8 cellular contexts compared by ENCODE assay signal in genomic region chr17:40177275-40177874, GRCh38. TPM values are rescaled to one million over a fixed set of nuclear protein-coding genes. Genes with fewer than 3 reads are reported as not detected.
DNase-seq lines count a peak whose midpoint lies in the region; ATAC-seq and TF ChIP-seq lines count a peak whose summit lies in the region.

A gene with protein sequence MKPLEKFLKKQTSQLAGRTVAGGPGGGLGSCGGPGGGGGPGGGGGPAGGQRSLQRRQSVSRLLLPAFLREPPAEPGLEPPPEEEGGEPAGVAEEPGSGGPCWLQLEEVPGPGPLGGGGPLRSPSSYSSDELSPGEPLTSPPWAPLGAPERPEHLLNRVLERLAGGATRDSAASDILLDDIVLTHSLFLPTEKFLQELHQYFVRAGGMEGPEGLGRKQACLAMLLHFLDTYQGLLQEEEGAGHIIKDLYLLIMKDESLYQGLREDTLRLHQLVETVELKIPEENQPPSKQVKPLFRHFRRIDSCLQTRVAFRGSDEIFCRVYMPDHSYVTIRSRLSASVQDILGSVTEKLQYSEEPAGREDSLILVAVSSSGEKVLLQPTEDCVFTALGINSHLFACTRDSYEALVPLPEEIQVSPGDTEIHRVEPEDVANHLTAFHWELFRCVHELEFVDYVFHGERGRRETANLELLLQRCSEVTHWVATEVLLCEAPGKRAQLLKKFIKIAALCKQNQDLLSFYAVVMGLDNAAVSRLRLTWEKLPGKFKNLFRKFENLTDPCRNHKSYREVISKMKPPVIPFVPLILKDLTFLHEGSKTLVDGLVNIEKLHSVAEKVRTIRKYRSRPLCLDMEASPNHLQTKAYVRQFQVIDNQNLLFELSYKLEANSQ (plus strand): TSS chr17:40177470. CDS start chr17:40177862, 392 bp downstream.

- H3K4me1 ChIP-seq in BLaER1 treated with 17β-estradiol and CSF1 and Interleukin-3, amounts not matched to agents 10 nM and 100 nM, result peaks cover 42 to 55% (median 47%) of the 10 kb centered on the region in 10 experiments
- peaks cover 29% of the 10 kb centered on the region for H3K4me1 ChIP-seq in mucosa of descending colon (ENCODE audit: low read depth)

- peak within 1 kb of the TSS; percentile 59 to 73 (median 63) for H3K4me3 ChIP-seq in BLaER1 treated with 17β-estradiol and CSF1 and Interleukin-3, amounts not matched to agents 10 nM and 100 nM
- H3K4me3 ChIP-seq in H7 (ENCODE audit: insufficient read depth, low read depth, low read length), result peak within 1 kb of the TSS; percentile 67
- H3K4me3 ChIP-seq in mucosa of descending colon, result peak within 1 kb of the TSS; percentile 68

- no peaks in the 10 kb centered on the region for H3K9me3 ChIP-seq in BLaER1 treated with 17β-estradiol and CSF1 and Interleukin-3, amounts not matched to agents 10 nM and 100 nM (replicated peaks in 1 of 11)
- H3K9me3 ChIP-seq in mucosa of descending colon, result no peaks in the 10 kb centered on the region

- DNase-seq in H7, result peak; percentile 98
- DNase-seq in NCI-H69 (lab: John Stamatoyannopoulos, UW), result peak; percentile 87
- DNase-seq in activated T-cell treated with anti-CD3 and anti-CD28 coated beads for 1 hour (ENCODE audit: low read depth), result peak; percentile 77
- peak; percentile 71 for DNase-seq in epidermal melanocyte (ENCODE audit: insufficient read length, low spot score)
- DNase-seq in mucosa of descending colon, result peak; percentile 91 to 93 (median 93)
- peak; percentile 80 to 82 for DNase-seq in stimulated activated CD8-positive, alpha-beta memory T cell treated with anti-CD3 and anti-CD28 coated beads, Interleukin-4, amount 100 ng/mL, for 4 hours (ENCODE audit: low read depth in 2 of 2, low spot score in 1 of 2)

- H4K20me1 ChIP-seq in BLaER1 treated with 17β-estradiol and CSF1 and Interleukin-3, amounts not matched to agents 10 nM and 100 nM, result peaks cover 0 to 57% (median 15%) of the 10 kb centered on the region in 11 experiments; a peak in 13 of 22 replicates

- intact Hi-C loops in mucosa of descending colon (cut with DNase I, micrococcal nuclease), result loop anchor here in 1 of 2 donors (10.0 kb wide), 1 partner anchor 143 kb away; no protein-coding TSS in a partner anchor

- peaks cover 30 to 47% (median 42%) of the 10 kb centered on the region in 11 experiments for H3K36me3 ChIP-seq in BLaER1 treated with 17β-estradiol and CSF1 and Interleukin-3, amounts not matched to agents 10 nM and 100 nM
- H3K36me3 ChIP-seq in H7 (replicated peaks; ENCODE audit: control insufficient read depth, insufficient read depth, low read length) (peaks cover 1% of the 10 kb centered on the region; the same call in 1 of the 2 replicates), mucosa of descending colon (ENCODE audit: low read depth) (no peaks in the 10 kb centered on the region)

- peaks cover 0 to 9% (median 0%) of the 10 kb centered on the region in 11 experiments; a peak in 3 of 22 replicates for H3K27me3 ChIP-seq in BLaER1 treated with 17β-estradiol and CSF1 and Interleukin-3, amounts not matched to agents 10 nM and 100 nM
- H3K27me3 ChIP-seq in H7 (ENCODE audit: control insufficient read depth, insufficient read depth, low read length), result no peaks in the 10 kb centered on the region; the same call in 1 of the 2 replicates

- ATAC-seq in mucosa of descending colon (peak; percentile 68), HG02763 (IDR thresholded peaks at IDR 0.05; ENCODE audit: unreplicated experiment) (no peak)

- H3K4me2 ChIP-seq in BLaER1 treated with 17β-estradiol and CSF1 and Interleukin-3, amounts not matched to agents 10 nM and 100 nM, result peak within 1 kb of the TSS; percentile 96 to 100 (median 99)

- no peak for TF ChIP-seq CTCF in mucosa of descending colon (IDR thresholded peaks at IDR 0.05)

- H3K27ac ChIP-seq in BLaER1 treated with 17β-estradiol and CSF1 and Interleukin-3, amounts not matched to agents 10 nM and 100 nM, result peak within 1 kb of the TSS in 9 of 11 experiments; percentile 32 to 64 (median 58); a peak in 12 of 22 replicates

- H3K9ac ChIP-seq in BLaER1 treated with 17β-estradiol and CSF1 and Interleukin-3, amounts not matched to agents 10 nM and 100 nM, result peak within 1 kb of the TSS; percentile 64 to 82 (median 75); a peak in 21 of 22 replicates

RNA-seq across cellular contexts. Expression of the gene that starts here (rescaled TPM):
- total RNA-seq in H7 (2014; rRNA removed; shearing (Covaris generic)), result 3.9 and 5.4 TPM in 2 replicates
- 100 to 1,000 TPM in 2 of 3 donors, 10 to 100 TPM in 1; 76.8 to 177 (median 147) TPM for total RNA-seq in mucosa of descending colon

Comparison
In these comparisons a context has a peak if more than half of its experiments do, and no peak if none do; other contexts are left out.
1. RNA of the gene that starts here (total RNA-seq): 76.8 to 177 TPM in mucosa of descending colon; 3.9 to 5.4 TPM in H7; every median in the first group is over 10 times any median in the second.
2. Peak in every context shown above with its lines, with median percentiles within 50 percentile points of each other: H3K4me3 ChIP-seq and DNase-seq.